10 cellular contexts compared by ENCODE assay signal in the genomic region with DNA sequence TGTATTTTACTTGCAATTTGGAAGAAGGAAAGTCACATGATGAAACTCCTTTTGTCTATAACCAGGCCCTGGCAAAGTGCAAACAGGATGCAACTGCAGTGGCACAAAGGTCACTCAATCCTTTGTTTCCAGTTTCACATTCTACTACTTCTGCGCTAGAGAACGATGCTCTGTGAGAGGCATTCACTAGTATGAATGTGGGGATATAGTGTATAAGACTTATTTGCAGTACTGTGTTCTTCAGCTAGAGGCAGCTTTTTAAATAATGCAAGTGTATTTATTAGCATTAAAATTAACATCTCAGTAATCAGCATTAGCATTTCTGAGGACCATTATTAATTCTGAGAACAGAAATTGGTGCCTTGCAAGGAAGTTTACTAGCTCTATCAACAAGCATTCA.
DNase-seq lines count a peak whose midpoint lies in the region; ATAC-seq and TF ChIP-seq lines count a peak whose summit lies in the region.
"Had no signal": no experiment of that assay in that cellular context is flagged by ENCODE, and none has a peak within 500 bp of the region (broad histone marks: within the 10 kb centered on the region; RNA-seq: fewer than 3 reads in every experiment).

No MANE protein-coding gene starts in this region.

- peak; percentile 54 for DNase-seq in ELR (ENCODE audit: low read depth)
- DNase-seq in NCI-H82 (lab: John Stamatoyannopoulos, UW): peak; percentile 33
- peak; percentile 21 for DNase-seq in epithelial cell of esophagus (ENCODE audit: low read depth)
- DNase-seq in osteoblast (ENCODE audit: insufficient read length, low spot score, missing footprints): no peak
- DNase-seq in NK-92 (lab: John Stamatoyannopoulos, UW; ENCODE audit: unreplicated experiment): no peak
- DNase-seq: activated CD4-positive, alpha-beta memory T cell treated with anti-CD3 and anti-CD28 coated beads for 36 hours; stomach had no signal

- H4K20me1 ChIP-seq in osteoblast (ENCODE audit: insufficient read depth, low read length): no peaks in the 10 kb centered on the region

- no peak overlapping the region for H2AFZ ChIP-seq in osteoblast (ENCODE audit: low read length)

- no peak overlapping the region for H3K4me2 ChIP-seq in osteoblast (ENCODE audit: insufficient read depth, low read length)

- TF ChIP-seq CTCF in epithelial cell of esophagus (IDR thresholded peaks at IDR 0.05; ENCODE audit: insufficient read depth, low read depth, low read length, missing control alignments) (peak; percentile 20), osteoblast (IDR thresholded peaks at IDR 0.05; ENCODE audit: extremely low read depth, low read depth, low read length) (peak; percentile 34)

- no peak overlapping the region for H3K27ac ChIP-seq in osteoblast (ENCODE audit: low read depth, low read length)

- no peaks in the 10 kb centered on the region for H3K79me2 ChIP-seq in osteoblast (ENCODE audit: insufficient read depth, low read length)

- no peaks in the 10 kb centered on the region for H3K9me3 ChIP-seq in osteoblast (ENCODE audit: low read depth, low read length)
- H3K9me3 ChIP-seq: prostate gland, stomach had no signal

- H3K4me3 ChIP-seq in epithelial cell of esophagus (ENCODE audit: low read length) (no peak overlapping the region), osteoblast (ENCODE audit: insufficient read depth, low read length) (no peak overlapping the region)
- H3K4me3 ChIP-seq: prostate gland, stomach had no signal

- H3K27me3 ChIP-seq in osteoblast (ENCODE audit: insufficient read depth, low read length): no peaks in the 10 kb centered on the region
- H3K27me3 ChIP-seq: stomach had no signal

- H3K4me1 ChIP-seq in osteoblast (ENCODE audit: insufficient read depth, low read length): peaks cover 17% of the 10 kb centered on the region

- ATAC-seq in GM19452 (IDR thresholded peaks at IDR 0.05; ENCODE audit: unreplicated experiment) (no peak), GM21717 (IDR thresholded peaks at IDR 0.05; ENCODE audit: unreplicated experiment) (no peak)

- peaks cover 22% of the 10 kb centered on the region for H3K36me3 ChIP-seq in osteoblast (ENCODE audit: insufficient read depth, low read length)
- H3K36me3 ChIP-seq: prostate gland had no signal

Comparison
In these comparisons a context has a peak if more than half of its experiments do, and no peak if none do; other contexts are left out.
1. DNase-seq: peak in ELR (single experiment), NCI-H82 (single experiment) and epithelial cell of esophagus (single experiment); none in osteoblast (single experiment) and NK-92 (single experiment).